Comparison of ENCODE assay signal across 32 cellular contexts in the genomic region with DNA sequence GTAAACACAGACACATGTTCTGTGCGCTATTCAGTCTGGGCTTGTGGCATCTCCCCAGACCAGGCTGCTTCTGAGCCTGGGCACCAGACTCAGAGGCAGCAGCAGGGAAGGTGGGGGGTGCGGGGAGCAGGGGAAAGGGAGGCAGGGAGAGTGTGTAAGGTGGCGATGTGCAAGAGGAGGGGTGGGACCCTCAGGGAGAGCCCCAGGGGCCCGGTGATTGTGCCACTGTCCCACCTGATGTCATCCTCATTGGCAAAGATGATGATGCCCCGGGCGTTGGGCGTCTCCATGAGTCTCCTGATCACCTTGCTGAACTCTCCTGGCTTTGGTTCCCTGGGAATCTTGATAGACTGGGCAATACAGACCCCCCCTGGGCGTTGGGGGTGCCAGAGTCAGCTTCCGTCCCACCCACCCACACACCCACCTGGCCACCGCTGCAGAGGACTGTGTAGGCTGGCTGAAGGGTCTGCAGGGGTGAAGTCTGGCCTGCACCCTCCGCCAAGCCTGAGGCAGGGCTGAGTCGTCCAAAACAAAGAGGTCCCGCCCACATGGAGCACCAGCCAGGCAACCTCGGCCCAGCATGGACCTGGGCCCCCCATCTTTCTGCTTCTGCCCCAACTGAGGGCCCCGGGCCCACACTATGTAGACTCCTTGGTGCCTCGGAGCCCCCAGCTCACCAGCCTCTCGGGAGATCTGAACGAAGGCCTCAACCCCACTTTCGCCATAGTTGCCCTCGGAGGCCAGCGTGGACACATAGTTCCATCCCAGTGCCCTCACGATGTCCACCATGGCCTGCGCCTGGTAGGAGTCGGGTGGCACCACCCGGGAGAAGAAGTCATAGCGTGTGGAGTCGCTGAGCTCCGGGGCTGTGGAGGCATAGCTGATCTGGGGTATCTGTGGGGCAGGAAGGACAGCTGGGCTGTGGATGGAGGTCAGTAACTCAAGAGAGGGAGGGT. TPM values are rescaled to one million over a fixed set of nuclear protein-coding genes. Genes with fewer than 3 reads are reported as not detected.
"Had no signal": no experiment of that assay in that cellular context is flagged by ENCODE, and none has a peak within 500 bp of the region (broad histone marks: within the 10 kb centered on the region; RNA-seq: fewer than 3 reads in every experiment).

No MANE protein-coding gene starts in this region.

- H3K4me1 Mint-ChIP-seq: activated naive CD8-positive, alpha-beta T cell treated with anti-CD3 and anti-CD28 coated beads, Interleukin-2, amount 50 U/mL, for 24 hours had no signal

- ATAC-seq: activated CD4-positive, alpha-beta T cell treated with anti-CD3 and anti-CD28 coated beads for 36 hours; activated CD8-positive, alpha-beta T cell treated with anti-CD3 and anti-CD28 coated beads for 36 hours; activated naive CD4-positive, alpha-beta T cell treated with anti-CD3 and anti-CD28 coated beads, Interleukin-2, amount 50 U/mL, for 72 hours; activated naive CD8-positive, alpha-beta T cell treated with anti-CD3 and anti-CD28 coated beads, Interleukin-2, amount 50 U/mL, for 24 hours; activated T-cell treated with anti-CD3 and anti-CD28 coated beads, Interleukin-2, amount 50 U/mL, for 72 hours; body of pancreas; Panc1 had no signal

- H3K4me3 Mint-ChIP-seq: activated CD4-positive, alpha-beta T cell treated with anti-CD3 and anti-CD28 coated beads for 36 hours; activated CD8-positive, alpha-beta T cell treated with anti-CD3 and anti-CD28 coated beads for 36 hours; activated naive CD8-positive, alpha-beta T cell treated with anti-CD3 and anti-CD28 coated beads, Interleukin-2, amount 50 U/mL, for 24 hours; activated T-cell treated with anti-CD3 and anti-CD28 coated beads, Interleukin-2, amount 50 U/mL, for 72 hours had no signal

- H3K27ac Mint-ChIP-seq: activated CD4-positive, alpha-beta T cell treated with anti-CD3 and anti-CD28 coated beads for 36 hours; activated CD8-positive, alpha-beta T cell treated with anti-CD3 and anti-CD28 coated beads for 36 hours; activated naive CD4-positive, alpha-beta T cell treated with anti-CD3 and anti-CD28 coated beads, Interleukin-2, amount 50 U/mL, for 72 hours; activated naive CD8-positive, alpha-beta T cell treated with anti-CD3 and anti-CD28 coated beads, Interleukin-2, amount 50 U/mL, for 24 hours; activated T-cell treated with anti-CD3 and anti-CD28 coated beads, Interleukin-2, amount 50 U/mL, for 72 hours had no signal

- DNase-seq: activated CD4-positive, alpha-beta T cell treated with anti-CD3 and anti-CD28 coated beads for 36 hours; activated CD4-positive, alpha-beta T cell treated with anti-CD3 and anti-CD28 coated beads, Interleukin-2, amount 50 U/mL, for 1 hour; activated CD8-positive, alpha-beta memory T cell treated with anti-CD3 and anti-CD28 coated beads, Interleukin-2, amount 50 U/mL, for 4 hours; activated CD8-positive, alpha-beta T cell treated with anti-CD3 and anti-CD28 coated beads for 36 hours; activated naive CD4-positive, alpha-beta T cell treated with Interleukin-2 at 50 U/mL for 16 hours; activated naive CD8-positive, alpha-beta T cell treated with anti-CD3 and anti-CD28 coated beads, Interleukin-2, amount 50 U/mL, for 24 hours; activated T-cell treated with anti-CD3 and anti-CD28 coated beads, Interleukin-2, amount 50 U/mL, for 72 hours; amniotic stem cell; body of pancreas; central memory CD4-positive, alpha-beta T cell; NCI-H1092; NCI-H1417 treated with DMSO at 0.1 percent for 48 hours; NCI-H1694; NCI-H2029; NCI-H2107; NCI-H2171 treated with DMSO at 0.1 percent for 48 hours; NCI-H226; NCI-H526; NCI-H82; OCI-M1; Right ventricle myocardium superior; RPMI8226; SJCRH30; SK-N-SH; T-helper 1 cell had no signal

RNA-seq across cellular contexts. Expression of a gene that starts 3.7 kb away (rescaled TPM):
- total RNA-seq: activated CD4-positive, alpha-beta T cell treated with anti-CD3 and anti-CD28 coated beads for 36 hours; activated CD8-positive, alpha-beta T cell treated with anti-CD3 and anti-CD28 coated beads for 36 hours; activated naive CD4-positive, alpha-beta T cell treated with anti-CD3 and anti-CD28 coated beads, Interleukin-2, amount 50 U/mL, for 72 hours; activated T-cell treated with anti-CD3 and anti-CD28 coated beads, Interleukin-2, amount 50 U/mL, for 72 hours; ascending aorta; body of pancreas; bronchial epithelial cell; MCF 10A; NCI-H460; Right ventricle myocardium superior; SJCRH30; T-helper 2 cell treated with Interferon-gamma antibody and Interleukin-4, amounts not matched to agents 100 ng/mL and 5 ng/mL, for 36 hours had no signal

RNA-seq across cellular contexts. Expression of a gene that starts 50.5 kb away (rescaled TPM):
- total RNA-seq: activated CD4-positive, alpha-beta T cell treated with anti-CD3 and anti-CD28 coated beads for 36 hours; activated CD8-positive, alpha-beta T cell treated with anti-CD3 and anti-CD28 coated beads for 36 hours; activated naive CD4-positive, alpha-beta T cell treated with anti-CD3 and anti-CD28 coated beads, Interleukin-2, amount 50 U/mL, for 72 hours; MCF 10A; NCI-H460; SJCRH30 had no signal
